Comparison of ENCODE assay signal across 18 cellular contexts in genomic region chr10:3122034-3122433, GRCh38. TPM values are rescaled to one million over a fixed set of nuclear protein-coding genes. Genes with fewer than 3 reads are reported as not detected.
DNase-seq lines count a peak whose midpoint lies in the region; ATAC-seq, FAIRE-seq and TF ChIP-seq lines count a peak whose summit lies in the region.
"Had no signal": no experiment of that assay in that cellular context is flagged by ENCODE, and none has a peak within 500 bp of the region (broad histone marks: within the 10 kb centered on the region; RNA-seq: fewer than 3 reads in every experiment).

No MANE protein-coding gene starts in this region.

- no peak for FAIRE-seq in kidney (lab: Jason Lieb, UNC)
- FAIRE-seq: H1, HepG2 had no signal

- H3K4me1 Mint-ChIP-seq in CD14-positive monocyte: no peaks in the 10 kb centered on the region
- H3K4me1 Mint-ChIP-seq: H9, IgD-negative memory B cell had no signal

- TF ChIP-seq CTCF in CD14-positive monocyte (IDR thresholded peaks at IDR 0.05) (no peak), RWPE1 (conservative IDR thresholded peaks at IDR 0.05; ENCODE audit: low read depth) (no peak), kidney (IDR thresholded peaks at IDR 0.05; ENCODE audit: borderline replicate concordance, extremely low read depth, insufficient read depth) (no peak)

- CTCF ChIA-PET in RWPE1 (lab: Yijun Ruan, JAX): interaction anchor here (0.6 kb wide), 1 partner anchor 998 kb away, joined by 3 read pairs; no protein-coding TSS in a partner anchor

- no peak overlapping the region for H3K4me3 Mint-ChIP-seq in CD14-positive monocyte
- H3K4me3 Mint-ChIP-seq: CD4-positive, alpha-beta T cell; H9; IgD-negative memory B cell had no signal

- H3K9ac ChIP-seq in kidney (ENCODE audit: low read length in 2 of 2): no peak overlapping the region

- DNase-seq in CD14-positive monocyte (ENCODE audit: low spot score): no peak
- no peak for DNase-seq in RWPE1 (ENCODE audit: low spot score)
- peak; percentile 54 for DNase-seq in kidney
- peak; percentile 68 for DNase-seq in posterior vena cava (ENCODE audit: low spot score)
- no peak for DNase-seq in NCI-H510A (lab: John Stamatoyannopoulos, UW)
- DNase-seq: ACHN; BE2C; C1 segment of cervical spinal cord; Calu3; CD4-positive, alpha-beta T cell; DMS79 treated with DMSO at 0.1 percent for 48 hours; GF-D8; H9 had no signal

- H3K27ac ChIP-seq in RWPE1 (peak overlapping the region; percentile 29), kidney (ENCODE audit: low read depth in 2 of 2, low read length in 2 of 2) (no peak overlapping the region)

- H3K36me3 ChIP-seq in kidney (ENCODE audit: control insufficient read depth in 1 of 2, insufficient read depth in 2 of 2, low read length in 2 of 2): peaks cover 3 to 15% of the 10 kb centered on the region in 2 donors
- H3K36me3 ChIP-seq: BE2C had no signal

- peaks cover 0 to 2% (median 0%) of the 10 kb centered on the region in 3 donors for H3K27me3 Mint-ChIP-seq in CD14-positive monocyte (ENCODE audit: low read depth in 3 of 3)
- H3K27me3 Mint-ChIP-seq: CD4-positive, alpha-beta T cell; IgD-negative memory B cell had no signal

- no peaks in the 10 kb centered on the region for H3K9me3 ChIP-seq in kidney (ENCODE audit: control insufficient read depth in 1 of 2, low read length in 2 of 2)
- H3K9me3 ChIP-seq: BE2C had no signal

- no peak overlapping the region for H3K4me3 ChIP-seq in kidney (ENCODE audit: low read length in 2 of 2)

- peaks cover 33 to 70% of the 10 kb centered on the region in 2 donors for H3K36me3 Mint-ChIP-seq in CD14-positive monocyte

- H3K4me1 ChIP-seq in kidney (ENCODE audit: control insufficient read depth in 1 of 2, insufficient read depth in 1 of 2, low read depth in 1 of 2, low read length in 2 of 2): peaks cover under 1 to 4% of the 10 kb centered on the region in 2 donors
- H3K4me1 ChIP-seq: BE2C had no signal

- peaks cover 0 to 13% (median 3%) of the 10 kb centered on the region in 7 donors for H3K9me3 Mint-ChIP-seq in CD14-positive monocyte
- H3K9me3 Mint-ChIP-seq: CD4-positive, alpha-beta T cell; H9; IgD-negative memory B cell had no signal

- POLR2A ChIA-PET in RWPE1 (lab: Yijun Ruan, JAX; ENCODE audit: low non-redundant PET): no interaction called here

- ATAC-seq in HG02763 (IDR thresholded peaks at IDR 0.05; ENCODE audit: unreplicated experiment): no peak
- ATAC-seq in GM21576 (IDR thresholded peaks at IDR 0.05; ENCODE audit: unreplicated experiment): no peak
- ATAC-seq: HepG2 had no signal

- intact Hi-C loops in CD14-positive monocyte (cut with micrococcal nuclease): no loop called here
- intact Hi-C loops in kidney (cut with DNase I): no loop called here
- intact Hi-C loops in posterior vena cava (cut with DNase I): no loop called here

- peak overlapping the region in 4 of 7 donors; percentile 22 to 53 (median 34) for H3K27ac Mint-ChIP-seq in CD14-positive monocyte
- H3K27ac Mint-ChIP-seq: CD4-positive, alpha-beta T cell; IgD-negative memory B cell had no signal

RNA-seq across cellular contexts. Expression of gene PITRM1, which starts 50.5 kb away (rescaled TPM):
- 10 to 100 TPM; 15.3 to 23.2 TPM for polyA plus RNA-seq in CD14-positive monocyte
- 60.7 TPM for total RNA-seq in kidney
- polyA plus RNA-seq in kidney (ENCODE audit: insufficient read depth, low read depth, low replicate concordance): 28.8 TPM
- total RNA-seq in posterior vena cava: 100 to 1,000 TPM in 1 of 2 donors, 10 to 100 TPM in 1; 65.9 to 112 TPM

RNA-seq across cellular contexts. Expression of gene PFKP, which starts 54.7 kb away (rescaled TPM):
- 1 to 10 TPM; 6.5 to 8.1 TPM for polyA plus RNA-seq in CD14-positive monocyte
- 139 TPM for total RNA-seq in kidney
- 51.2 TPM for polyA plus RNA-seq in kidney (ENCODE audit: insufficient read depth, low read depth, low replicate concordance)
- total RNA-seq in posterior vena cava: 100 to 1,000 TPM; 109 to 216 TPM

Comparison
In these comparisons a context has a peak if more than half of its experiments do, and no peak if none do; other contexts are left out.
1. DNase-seq: peak in kidney (single experiment) and posterior vena cava (single experiment); none in CD14-positive monocyte (single experiment), RWPE1 (single experiment) and NCI-H510A (single experiment).